In genomic region chr3:119508172-119508845, GRCh38 we compare ENCODE assay signal across 11 cellular contexts. TPM values are rescaled to one million over a fixed set of nuclear protein-coding genes. Genes with fewer than 3 reads are reported as not detected.
DNase-seq lines count a peak whose midpoint lies in the region; ATAC-seq and TF ChIP-seq lines count a peak whose summit lies in the region.
"Had no signal": no experiment of that assay in that cellular context is flagged by ENCODE, and none has a peak within 500 bp of the region (broad histone marks: within the 10 kb centered on the region; RNA-seq: fewer than 3 reads in every experiment).

No MANE protein-coding gene starts in this region.

- peaks cover 42% of the 10 kb centered on the region for H3K36me3 Mint-ChIP-seq in central memory CD8-positive, alpha-beta T cell (ENCODE audit: insufficient read depth)

- no peak for TF ChIP-seq CTCF in omental fat pad (IDR thresholded peaks at IDR 0.05)

- peaks cover 33% of the 10 kb centered on the region for H3K4me1 Mint-ChIP-seq in central memory CD8-positive, alpha-beta T cell

- no peaks in the 10 kb centered on the region for H3K9me3 Mint-ChIP-seq in central memory CD8-positive, alpha-beta T cell

- peak; percentile 84 for DNase-seq in KBM-7
- DNase-seq in central memory CD8-positive, alpha-beta T cell (ENCODE audit: low spot score in 2 of 2), result no peak
- no peak for DNase-seq in NCI-H1048 (lab: John Stamatoyannopoulos, UW)
- no peak for DNase-seq in NCI-H748 (lab: John Stamatoyannopoulos, UW; ENCODE audit: unreplicated experiment)
- no peak for DNase-seq in NCI-H774 (lab: John Stamatoyannopoulos, UW)
- DNase-seq in omental fat pad (ENCODE audit: low spot score), result no peak
- DNase-seq: NCI-H345, spleen had no signal

- H3K27ac Mint-ChIP-seq in central memory CD8-positive, alpha-beta T cell (ENCODE audit: low read depth), result no peak overlapping the region

- in situ Hi-C loops in KBM-7 (cut with MboI; ENCODE audit: low pct_unique_long_range_greater_than_20kb, low sequenced_read_pairs), result no loop called here

- no peak for TF ChIP-seq POLR2A in GM18505 (IDR thresholded peaks at IDR 0.05; ENCODE audit: borderline replicate concordance, extremely low read depth, insufficient read depth, insufficient read length)

- no peak overlapping the region for H3K4me3 Mint-ChIP-seq in central memory CD8-positive, alpha-beta T cell

- H3K27me3 Mint-ChIP-seq in central memory CD8-positive, alpha-beta T cell, result no peaks in the 10 kb centered on the region

- peak; percentile 66 for ATAC-seq in GM18505 (IDR thresholded peaks at IDR 0.05; ENCODE audit: unreplicated experiment)
- ATAC-seq in GM21367 (IDR thresholded peaks at IDR 0.05; ENCODE audit: unreplicated experiment), result peak; percentile 54
- peak; percentile 32 for ATAC-seq in central memory CD8-positive, alpha-beta T cell (replicated peaks; ENCODE audit: extremely low read depth, poor library complexity, severe bottlenecking)
- no peak for ATAC-seq in omental fat pad (ENCODE audit: low FRiP score)

RNA-seq across cellular contexts. Expression of gene TIMMDC1, which starts 10.0 kb away (rescaled TPM):
- total RNA-seq in omental fat pad, result 10 to 100 TPM; 23.7 to 55.5 (median 42.1) TPM

RNA-seq across cellular contexts. Expression of gene POGLUT1, which starts 39.5 kb away (rescaled TPM):
- total RNA-seq in omental fat pad, result 10 to 100 TPM; 15.0 to 28.2 (median 17.7) TPM

RNA-seq across cellular contexts. Expression of gene TMEM39A, which starts 44.9 kb away (rescaled TPM):
- 10 to 100 TPM; 54.7 to 60.2 (median 56.9) TPM for total RNA-seq in omental fat pad

RNA-seq across cellular contexts. Expression of gene CD80, which starts 51.1 kb away (rescaled TPM):
- total RNA-seq in omental fat pad, result under 1 TPM in 3 of 4 donors, not detected in 1; 0.50 to 0.96 (median 0.93) TPM
- total RNA-seq: suprapubic skin had no signal
